In genomic region chr16:54931041-54931756, GRCh38 we compare ENCODE assay signal across 8 cellular contexts. TPM values are rescaled to one million over a fixed set of nuclear protein-coding genes. Genes with fewer than 3 reads are reported as not detected.
A peak's percentile ranks its signal among the peaks of the same experiment; 100 is the strongest.
DNase-seq lines count a peak whose midpoint lies in the region; ATAC-seq, FAIRE-seq and TF ChIP-seq lines count a peak whose summit lies in the region.

No MANE protein-coding gene starts in this region.

- H3K27ac ChIP-seq in HUES6 (ENCODE audit: low read depth, low read length) (no peak overlapping the region), gastroesophageal sphincter (peak overlapping the region in 2 of 4 donors; percentile 56 to 67)

- 0% methylated on average over 2 to 8 of the region's 88 CpGs for WGBS in gastroesophageal sphincter (ENCODE audit: low coverage in 1 of 2), 2 donors

- peak; percentile 39 for DNase-seq in COR-L47 (lab: John Stamatoyannopoulos, UW)
- peak; percentile 50 for DNase-seq in WTC11 (ENCODE audit: low spot score)
- DNase-seq in retinal pigment epithelial cell (ENCODE audit: low read depth): no peak
- DNase-seq in UCSD-AML1 (lab: John Stamatoyannopoulos, UW; ENCODE audit: unreplicated experiment): no peak
- no peak for DNase-seq in GM12891 (ENCODE audit: insufficient read length, low spot score)

- peaks cover 47% of the 10 kb centered on the region for H3K4me1 Mint-ChIP-seq in WTC11

- peaks cover 86% of the 10 kb centered on the region for H3K27me3 ChIP-seq in HUES6 (ENCODE audit: control insufficient read depth, insufficient read depth, low read length)
- H3K27me3 ChIP-seq in gastroesophageal sphincter: peaks cover 100% of the 10 kb centered on the region

- H3K27me3 Mint-ChIP-seq in WTC11 (ENCODE audit: low read depth): peaks cover 89% of the 10 kb centered on the region

- TF ChIP-seq CTCF in WTC11 (IDR thresholded peaks at IDR 0.05): no peak
- no peak for TF ChIP-seq CTCF in gastroesophageal sphincter (IDR thresholded peaks at IDR 0.05)
- TF ChIP-seq CTCF in retinal pigment epithelial cell (conservative IDR thresholded peaks at IDR 0.05; ENCODE audit: low read depth, low read length): no peak

- TF ChIP-seq EP300 in gastroesophageal sphincter (IDR thresholded peaks at IDR 0.05): no peak

- peaks cover 2% of the 10 kb centered on the region; the same call in 1 of the 2 replicates for H3K36me3 Mint-ChIP-seq in WTC11

- H3K36me3 ChIP-seq in HUES6 (ENCODE audit: control insufficient read depth, insufficient read depth, low read length) (no peaks in the 10 kb centered on the region), gastroesophageal sphincter (no peaks in the 10 kb centered on the region)

- no peaks in the 10 kb centered on the region for H3K9me3 Mint-ChIP-seq in WTC11

- no peak for FAIRE-seq in GM12891 (lab: Jason Lieb, UNC)

- peak overlapping the region; percentile 70 for H3K4me3 Mint-ChIP-seq in WTC11

- no peak for TF ChIP-seq POLR2A in gastroesophageal sphincter (IDR thresholded peaks at IDR 0.05)
- no peak for TF ChIP-seq POLR2A in GM12891 (IDR thresholded peaks at IDR 0.05; ENCODE audit: low read depth, low read length)

- H3K4me3 ChIP-seq in HUES6 (ENCODE audit: low read depth, low read length) (peak overlapping the region; percentile 78), gastroesophageal sphincter (peak overlapping the region; percentile 42 to 60), retinal pigment epithelial cell (ENCODE audit: low read length) (peak overlapping the region; percentile 67)

- ATAC-seq in WTC11 (no peak), gastroesophageal sphincter (no peak), HG03457 (IDR thresholded peaks at IDR 0.05; ENCODE audit: unreplicated experiment) (no peak)

- peak overlapping the region; percentile 43 for H3K9ac ChIP-seq in HUES6 (ENCODE audit: low read length)

- H3K4me1 ChIP-seq in HUES6 (ENCODE audit: control insufficient read depth, insufficient read depth, low read length): peaks cover 32% of the 10 kb centered on the region
- H3K4me1 ChIP-seq in gastroesophageal sphincter: peaks cover 0 to 67% (median 21%) of the 10 kb centered on the region in 3 donors

- H3K27ac Mint-ChIP-seq in WTC11: no peak overlapping the region

- H3K9me3 ChIP-seq in HUES6 (ENCODE audit: control insufficient read depth, insufficient read depth, low read depth, low read length): no peaks in the 10 kb centered on the region
- peaks cover 0 to 5% (median 0%) of the 10 kb centered on the region in 3 donors for H3K9me3 ChIP-seq in gastroesophageal sphincter

- CTCF ChIA-PET in WTC11 (lab: Charles Lee): interaction anchor here (0.6 to 2.4 kb wide), 11 partner anchors 9 to 986 kb away, joined by 3 to 11 read pairs (median 4); partner anchors contain the start of genes IRX3 and IRX6

- POLR2A ChIA-PET in WTC11 (lab: Charles Lee): interaction anchor here (0.5 to 0.9 kb wide), 2 partner anchors 325 to 641 kb away, joined by 3 read pairs; no protein-coding TSS in a partner anchor

TF ChIP-seq in WTC11, 78 proteins besides CTCF, POLR2A, EP300 and RAD21 (continues in another document):
- TF ChIP-seq ZNF317 (CRISPR knock-in tag; IDR thresholded peaks at IDR 0.05; ENCODE audit: borderline replicate concordance, low read depth): no peak
- TF ChIP-seq AR (CRISPR knock-in tag; IDR thresholded peaks at IDR 0.05): no peak
- TF ChIP-seq MXD4 (CRISPR knock-in tag; IDR thresholded peaks at IDR 0.05; ENCODE audit: borderline replicate concordance): no peak
- TF ChIP-seq OVOL2 (CRISPR knock-in tag; IDR thresholded peaks at IDR 0.05; ENCODE audit: borderline replicate concordance): no peak
- no peak for TF ChIP-seq MYBL2 (CRISPR knock-in tag; IDR thresholded peaks at IDR 0.05)

TF ChIP-seq in GM12891, 5 proteins besides CTCF, POLR2A, EP300 and RAD21:
- TF ChIP-seq POLR2AphosphoS5 (IDR thresholded peaks at IDR 0.05; ENCODE audit: low read depth, low read length): no peak
- TF ChIP-seq TAF1 (IDR thresholded peaks at IDR 0.05; ENCODE audit: low read depth, low read length): no peak
- TF ChIP-seq SPI1 (IDR thresholded peaks at IDR 0.05; ENCODE audit: low read depth, low read length): no peak
- no peak for TF ChIP-seq POU2F2 (IDR thresholded peaks at IDR 0.05; ENCODE audit: low read depth, low read length)
- TF ChIP-seq PAX5 (IDR thresholded peaks at IDR 0.05; ENCODE audit: insufficient read depth, low read length, severe bottlenecking): no peak

RNA-seq across cellular contexts. Expression of gene IRX5, which starts 0.5 kb away (rescaled TPM):
- total RNA-seq in WTC11 (2021) (0.35 to 0.48 TPM (median 0.44 TPM) in 3 replicates), gastroesophageal sphincter (under 1 TPM in 2 of 4 donors, not detected in 2; 0.40 to 0.47 TPM)
- polyA plus RNA-seq in GM12891 (2012; ENCODE audit: low read depth, missing spikeins): not detected

Comparison
In these comparisons a context has a peak if more than half of its experiments do, and no peak if none do; other contexts are left out.
1. DNase-seq: peak in COR-L47 (single experiment) and WTC11 (single experiment); none in retinal pigment epithelial cell (single experiment), UCSD-AML1 (single experiment) and GM12891 (single experiment).
2. Peak in every context shown above with its lines, with median percentiles within 50 percentile points of each other: H3K4me3 ChIP-seq.